Comparison of ENCODE assay signal across 1 cellular context in the genomic region with DNA sequence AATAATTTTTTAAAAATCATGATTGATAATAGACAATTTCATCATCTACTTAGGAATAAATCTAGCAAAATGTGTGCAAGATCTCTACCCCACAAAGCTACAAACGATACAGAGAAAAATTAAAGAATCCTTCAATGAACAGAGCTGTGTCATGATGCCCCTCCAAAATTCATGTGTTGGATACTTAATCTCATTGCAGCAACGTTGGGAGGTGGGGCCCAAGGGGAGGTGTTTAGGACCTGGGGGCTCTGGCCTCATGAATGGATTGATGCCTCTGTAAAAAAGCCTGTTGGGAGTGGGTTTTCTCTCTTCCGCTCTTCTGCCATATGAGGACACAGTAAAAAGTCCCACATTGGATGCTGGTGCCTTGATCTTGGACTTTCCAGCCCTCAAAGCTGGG.
TF ChIP-seq lines count a peak whose summit lies in the region.

No MANE protein-coding gene starts in this region.

TF ChIP-seq in WTC11, 78 proteins besides CTCF, POLR2A, EP300 and RAD21 (continued from another document):
- TF ChIP-seq ZNF281 (CRISPR knock-in tag; IDR thresholded peaks at IDR 0.05) (no peak), USF2 (CRISPR knock-in tag; IDR thresholded peaks at IDR 0.05) (no peak), ZMAT4 (CRISPR knock-in tag; IDR thresholded peaks at IDR 0.05) (no peak), AFF4 (CRISPR knock-in tag; IDR thresholded peaks at IDR 0.05; ENCODE audit: borderline replicate concordance) (no peak), ZNF532 (CRISPR knock-in tag; IDR thresholded peaks at IDR 0.05; ENCODE audit: borderline replicate concordance) (no peak), MXD4 (CRISPR knock-in tag; IDR thresholded peaks at IDR 0.05; ENCODE audit: borderline replicate concordance) (no peak), ZNF232 (CRISPR knock-in tag; IDR thresholded peaks at IDR 0.05) (no peak), ATF1 (CRISPR knock-in tag; IDR thresholded peaks at IDR 0.05) (no peak), TP53 (CRISPR knock-in tag; IDR thresholded peaks at IDR 0.05) (no peak), RORB (CRISPR knock-in tag; IDR thresholded peaks at IDR 0.05) (no peak), NR1H2 (CRISPR knock-in tag; IDR thresholded peaks at IDR 0.05) (no peak), MYBL2 (CRISPR knock-in tag; IDR thresholded peaks at IDR 0.05) (no peak)
- TF ChIP-seq, protein P1, sequence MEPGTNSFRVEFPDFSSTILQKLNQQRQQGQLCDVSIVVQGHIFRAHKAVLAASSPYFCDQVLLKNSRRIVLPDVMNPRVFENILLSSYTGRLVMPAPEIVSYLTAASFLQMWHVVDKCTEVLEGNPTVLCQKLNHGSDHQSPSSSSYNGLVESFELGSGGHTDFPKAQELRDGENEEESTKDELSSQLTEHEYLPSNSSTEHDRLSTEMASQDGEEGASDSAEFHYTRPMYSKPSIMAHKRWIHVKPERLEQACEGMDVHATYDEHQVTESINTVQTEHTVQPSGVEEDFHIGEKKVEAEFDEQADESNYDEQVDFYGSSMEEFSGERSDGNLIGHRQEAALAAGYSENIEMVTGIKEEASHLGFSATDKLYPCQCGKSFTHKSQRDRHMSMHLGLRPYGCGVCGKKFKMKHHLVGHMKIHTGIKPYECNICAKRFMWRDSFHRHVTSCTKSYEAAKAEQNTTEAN (CRISPR knock-in tag; IDR thresholded peaks at IDR 0.05): no peak
- TF ChIP-seq, protein P2, sequence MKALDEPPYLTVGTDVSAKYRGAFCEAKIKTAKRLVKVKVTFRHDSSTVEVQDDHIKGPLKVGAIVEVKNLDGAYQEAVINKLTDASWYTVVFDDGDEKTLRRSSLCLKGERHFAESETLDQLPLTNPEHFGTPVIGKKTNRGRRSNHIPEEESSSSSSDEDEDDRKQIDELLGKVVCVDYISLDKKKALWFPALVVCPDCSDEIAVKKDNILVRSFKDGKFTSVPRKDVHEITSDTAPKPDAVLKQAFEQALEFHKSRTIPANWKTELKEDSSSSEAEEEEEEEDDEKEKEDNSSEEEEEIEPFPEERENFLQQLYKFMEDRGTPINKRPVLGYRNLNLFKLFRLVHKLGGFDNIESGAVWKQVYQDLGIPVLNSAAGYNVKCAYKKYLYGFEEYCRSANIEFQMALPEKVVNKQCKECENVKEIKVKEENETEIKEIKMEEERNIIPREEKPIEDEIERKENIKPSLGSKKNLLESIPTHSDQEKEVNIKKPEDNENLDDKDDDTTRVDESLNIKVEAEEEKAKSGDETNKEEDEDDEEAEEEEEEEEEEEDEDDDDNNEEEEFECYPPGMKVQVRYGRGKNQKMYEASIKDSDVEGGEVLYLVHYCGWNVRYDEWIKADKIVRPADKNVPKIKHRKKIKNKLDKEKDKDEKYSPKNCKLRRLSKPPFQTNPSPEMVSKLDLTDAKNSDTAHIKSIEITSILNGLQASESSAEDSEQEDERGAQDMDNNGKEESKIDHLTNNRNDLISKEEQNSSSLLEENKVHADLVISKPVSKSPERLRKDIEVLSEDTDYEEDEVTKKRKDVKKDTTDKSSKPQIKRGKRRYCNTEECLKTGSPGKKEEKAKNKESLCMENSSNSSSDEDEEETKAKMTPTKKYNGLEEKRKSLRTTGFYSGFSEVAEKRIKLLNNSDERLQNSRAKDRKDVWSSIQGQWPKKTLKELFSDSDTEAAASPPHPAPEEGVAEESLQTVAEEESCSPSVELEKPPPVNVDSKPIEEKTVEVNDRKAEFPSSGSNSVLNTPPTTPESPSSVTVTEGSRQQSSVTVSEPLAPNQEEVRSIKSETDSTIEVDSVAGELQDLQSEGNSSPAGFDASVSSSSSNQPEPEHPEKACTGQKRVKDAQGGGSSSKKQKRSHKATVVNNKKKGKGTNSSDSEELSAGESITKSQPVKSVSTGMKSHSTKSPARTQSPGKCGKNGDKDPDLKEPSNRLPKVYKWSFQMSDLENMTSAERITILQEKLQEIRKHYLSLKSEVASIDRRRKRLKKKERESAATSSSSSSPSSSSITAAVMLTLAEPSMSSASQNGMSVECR (CRISPR knock-in tag; IDR thresholded peaks at IDR 0.05; ENCODE audit: borderline replicate concordance): no peak
- TF ChIP-seq, protein P3, sequence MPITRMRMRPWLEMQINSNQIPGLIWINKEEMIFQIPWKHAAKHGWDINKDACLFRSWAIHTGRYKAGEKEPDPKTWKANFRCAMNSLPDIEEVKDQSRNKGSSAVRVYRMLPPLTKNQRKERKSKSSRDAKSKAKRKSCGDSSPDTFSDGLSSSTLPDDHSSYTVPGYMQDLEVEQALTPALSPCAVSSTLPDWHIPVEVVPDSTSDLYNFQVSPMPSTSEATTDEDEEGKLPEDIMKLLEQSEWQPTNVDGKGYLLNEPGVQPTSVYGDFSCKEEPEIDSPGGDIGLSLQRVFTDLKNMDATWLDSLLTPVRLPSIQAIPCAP (CRISPR knock-in tag; IDR thresholded peaks at IDR 0.05): no peak
